21 cellular contexts compared by ENCODE assay signal in genomic region chr2:105280281-105280680, GRCh38. TPM values are rescaled to one million over a fixed set of nuclear protein-coding genes. Genes with fewer than 3 reads are reported as not detected.
DNase-seq lines count a peak whose midpoint lies in the region; ATAC-seq and TF ChIP-seq lines count a peak whose summit lies in the region.
"Had no signal": no experiment of that assay in that cellular context is flagged by ENCODE, and none has a peak within 500 bp of the region (broad histone marks: within the 10 kb centered on the region; RNA-seq: fewer than 3 reads in every experiment).

No MANE protein-coding gene starts in this region.

- H3K36me3 Mint-ChIP-seq in CD4-positive, CD25-positive, alpha-beta regulatory T cell = peaks cover 71% of the 10 kb centered on the region
- H3K36me3 Mint-ChIP-seq in neural progenitor cell = peaks cover 13% of the 10 kb centered on the region

- H3K4me3 ChIP-seq in CD4-positive, CD25-positive, alpha-beta regulatory T cell (ENCODE audit: low read depth, low read length) = no peak overlapping the region
- no peak overlapping the region for H3K4me3 ChIP-seq in IMR-90 (ENCODE audit: insufficient read depth, low read depth, low read length)
- H3K4me3 ChIP-seq in neural progenitor cell = no peak overlapping the region
- H3K4me3 ChIP-seq in HAP-1 = no peak overlapping the region
- H3K4me3 ChIP-seq: A549; BLaER1 treated with 17β-estradiol and CSF1 and Interleukin-3, amounts not matched to agents 10 nM and 100 nM had no signal

- peaks cover 90% of the 10 kb centered on the region for H3K36me3 ChIP-seq in CD4-positive, CD25-positive, alpha-beta regulatory T cell (ENCODE audit: control insufficient read depth, insufficient read depth, low read length)
- peaks cover 32% of the 10 kb centered on the region for H3K36me3 ChIP-seq in IMR-90 (ENCODE audit: control insufficient read depth, insufficient read depth, low read length)
- H3K36me3 ChIP-seq in neural progenitor cell = no peaks in the 10 kb centered on the region
- peaks cover 30% of the 10 kb centered on the region for H3K36me3 ChIP-seq in HAP-1 (replicated peaks)
- H3K36me3 ChIP-seq: BE2C had no signal

- H3K79me2 ChIP-seq in neural progenitor cell (ENCODE audit: low read depth) = no peaks in the 10 kb centered on the region

- no peaks in the 10 kb centered on the region for H3K4me1 ChIP-seq in CD4-positive, CD25-positive, alpha-beta regulatory T cell (ENCODE audit: control insufficient read depth, insufficient read depth, low read length, poor library complexity, severe bottlenecking)
- H3K4me1 ChIP-seq in IMR-90 (ENCODE audit: control insufficient read depth, insufficient read depth, low read length) (no peaks in the 10 kb centered on the region), neural progenitor cell (no peaks in the 10 kb centered on the region), HAP-1 (no peaks in the 10 kb centered on the region)
- H3K4me1 ChIP-seq: A549, BE2C had no signal

- no peaks in the 10 kb centered on the region for H3K27me3 ChIP-seq in CD4-positive, CD25-positive, alpha-beta regulatory T cell (ENCODE audit: control insufficient read depth, insufficient read depth, low read length)
- H3K27me3 ChIP-seq in IMR-90 (ENCODE audit: control insufficient read depth, insufficient read depth, low read length) (no peaks in the 10 kb centered on the region), neural progenitor cell (no peaks in the 10 kb centered on the region), HAP-1 (ENCODE audit: low read depth) (no peaks in the 10 kb centered on the region)
- H3K27me3 ChIP-seq: BE2C; BLaER1 treated with 17β-estradiol and CSF1 and Interleukin-3, amounts not matched to agents 10 nM and 100 nM had no signal

- no peak overlapping the region for H4K5ac ChIP-seq in IMR-90 (ENCODE audit: low read depth, low read length)

- H3F3A ChIP-seq in neural progenitor cell (ENCODE audit: low read depth) = no peaks in the 10 kb centered on the region

- no peak overlapping the region for H4K8ac ChIP-seq in IMR-90 (ENCODE audit: low read depth in 2 of 2, low read length in 2 of 2)

- POLR2A ChIA-PET in IMR-90 (lab: Charles Lee; ENCODE audit: unreplicated experiment) = no interaction called here

- no peak for ATAC-seq in CD4-positive, CD25-positive, alpha-beta regulatory T cell (ENCODE audit: low read depth in 2 of 2)
- no peak for ATAC-seq in IMR-90 (ENCODE audit: low read depth)
- ATAC-seq: A549, HCT116 had no signal

- H3K4me1 Mint-ChIP-seq in CD4-positive, CD25-positive, alpha-beta regulatory T cell = peaks cover 0 to 5% (median 2%) of the 10 kb centered on the region in 4 donors
- H3K4me1 Mint-ChIP-seq in neural progenitor cell = no peaks in the 10 kb centered on the region
- H3K4me1 Mint-ChIP-seq: CD14-positive monocyte had no signal

- H2BK5ac ChIP-seq in IMR-90 (ENCODE audit: low read depth, low read length, poor library complexity, severe bottlenecking) = no peak overlapping the region

- H3K4me2 ChIP-seq in IMR-90 (ENCODE audit: low read depth, low read length) (no peak overlapping the region), neural progenitor cell (no peak overlapping the region)
- H3K4me2 ChIP-seq: A549 had no signal

- H3K27ac Mint-ChIP-seq in CD4-positive, CD25-positive, alpha-beta regulatory T cell = peak overlapping the region in 2 of 3 donors; percentile 30 to 31
- peak overlapping the region; percentile 27 for H3K27ac Mint-ChIP-seq in neural progenitor cell
- H3K27ac Mint-ChIP-seq: CD14-positive monocyte had no signal

- in situ Hi-C loops in IMR-90 (cut with MboI; ENCODE audit: low sequenced_read_pairs) = no loop called here
- in situ Hi-C loops in HAP-1 (cut with MboI; ENCODE audit: low sequenced_read_pairs) = no loop called here

- H3K9me3 Mint-ChIP-seq in CD4-positive, CD25-positive, alpha-beta regulatory T cell = no peaks in the 10 kb centered on the region
- H3K9me3 Mint-ChIP-seq in neural progenitor cell = no peaks in the 10 kb centered on the region
- H3K9me3 Mint-ChIP-seq: CD14-positive monocyte had no signal

- H3K27me3 Mint-ChIP-seq in CD4-positive, CD25-positive, alpha-beta regulatory T cell = no peaks in the 10 kb centered on the region
- no peaks in the 10 kb centered on the region for H3K27me3 Mint-ChIP-seq in neural progenitor cell (ENCODE audit: insufficient read depth, low read depth)
- H3K27me3 Mint-ChIP-seq: CD4-positive, alpha-beta memory T cell had no signal

- CTCF ChIA-PET in IMR-90 (lab: Yijun Ruan, JAX) = interaction anchor here (0.8 to 1.0 kb wide), 2 partner anchors 14 to 44 kb away, joined by 3 to 4 read pairs; no protein-coding TSS in a partner anchor

- no peak overlapping the region for H3K4me3 Mint-ChIP-seq in CD4-positive, CD25-positive, alpha-beta regulatory T cell
- H3K4me3 Mint-ChIP-seq in neural progenitor cell = no peak overlapping the region
- H3K4me3 Mint-ChIP-seq: CD14-positive monocyte; CD4-positive, alpha-beta memory T cell had no signal

- no peak overlapping the region for H2BK15ac ChIP-seq in IMR-90 (ENCODE audit: low read depth, low read length)

- H3K27ac ChIP-seq in CD4-positive, CD25-positive, alpha-beta regulatory T cell (ENCODE audit: insufficient read depth, low read length, poor library complexity, severe bottlenecking) = no peak overlapping the region
- no peak overlapping the region for H3K27ac ChIP-seq in IMR-90 (ENCODE audit: insufficient read depth, low read length)
- H3K27ac ChIP-seq in neural progenitor cell = no peak overlapping the region
- H3K27ac ChIP-seq: A549 had no signal

- dilution Hi-C loops in IMR-90 (cut with HindIII; ENCODE audit: low sequenced_read_pairs, unreplicated experiment) = no loop called here

- H2AK9ac ChIP-seq in IMR-90 (replicated peaks; ENCODE audit: low read depth, low read length, poor library complexity) = no peak overlapping the region

- no peak overlapping the region for H2BK20ac ChIP-seq in IMR-90 (ENCODE audit: low read depth, low read length)

- H4K20me1 ChIP-seq in IMR-90 (ENCODE audit: insufficient read depth, low read length) = no peaks in the 10 kb centered on the region; the same call in 1 of the 2 replicates
- H4K20me1 ChIP-seq in neural progenitor cell (ENCODE audit: low read depth) = no peaks in the 10 kb centered on the region

- TF ChIP-seq CTCF in IMR-90 (conservative IDR thresholded peaks at IDR 0.05; ENCODE audit: low read depth, low read length) (no peak), neural progenitor cell (IDR thresholded peaks at IDR 0.05) (no peak)

- no peak overlapping the region for H3K56ac ChIP-seq in IMR-90 (ENCODE audit: extremely low read depth, insufficient read depth, low read length)

- H3K23ac ChIP-seq in IMR-90 (ENCODE audit: low read depth, low read length) = no peak overlapping the region

- TF ChIP-seq POLR2A in IMR-90 (IDR thresholded peaks at IDR 0.05; ENCODE audit: low read depth, low read length) = no peak

- 100% methylated on average over 7 of the region's 10 CpGs; no CpG with 5 or more reads in 1 of the 2 experiments for WGBS in IMR-90 (ENCODE audit: extremely low coverage in 2 of 2, insufficient read length in 1 of 2), 2 experiments

- H2AK5ac ChIP-seq in IMR-90 (ENCODE audit: low read depth, low read length) = no peak overlapping the region

- H3K9ac ChIP-seq in IMR-90 (ENCODE audit: low read depth, low read length) (no peak overlapping the region), neural progenitor cell (no peak overlapping the region)
- H3K9ac ChIP-seq: BLaER1 treated with 17β-estradiol and CSF1 and Interleukin-3, amounts not matched to agents 10 nM and 100 nM had no signal

- H3K14ac ChIP-seq in IMR-90 (replicated peaks; ENCODE audit: low read depth, low read length) = no peak overlapping the region

- H3K9me3 ChIP-seq in CD4-positive, CD25-positive, alpha-beta regulatory T cell (ENCODE audit: control insufficient read depth in 2 of 2, low read length in 2 of 2) = no peaks in the 10 kb centered on the region
- no peaks in the 10 kb centered on the region for H3K9me3 ChIP-seq in IMR-90 (ENCODE audit: control insufficient read depth, insufficient read depth, low read length)
- no peaks in the 10 kb centered on the region for H3K9me3 ChIP-seq in neural progenitor cell (ENCODE audit: low read depth)
- no peaks in the 10 kb centered on the region for H3K9me3 ChIP-seq in HAP-1
- H3K9me3 ChIP-seq: A549; BE2C; BLaER1 treated with 17β-estradiol and CSF1 and Interleukin-3, amounts not matched to agents 10 nM and 100 nM had no signal

- H3K79me1 ChIP-seq in IMR-90 (ENCODE audit: low read depth in 1 of 2, low read length in 2 of 2) = peaks cover 0 to 3% of the 10 kb centered on the region in 2 experiments; a peak in 2 of 4 replicates

- intact Hi-C loops in IMR-90 (cut with micrococcal nuclease) = no loop called here

- H2AFZ ChIP-seq in IMR-90 (replicated peaks; ENCODE audit: low read length, poor library complexity) (peak overlapping the region; percentile 13), neural progenitor cell (replicated peaks) (no peak overlapping the region)

- no peak overlapping the region for H4K91ac ChIP-seq in IMR-90 (ENCODE audit: insufficient read depth, low read depth, low read length)

- no peak for TF ChIP-seq RAD21 in IMR-90 (IDR thresholded peaks at IDR 0.05; ENCODE audit: low read length)

- H3K4ac ChIP-seq in IMR-90 (ENCODE audit: low read depth, low read length) = no peak overlapping the region

- H2BK120ac ChIP-seq in IMR-90 (ENCODE audit: low read depth, low read length) = no peak overlapping the region

- peaks cover 12% of the 10 kb centered on the region; the same call in 1 of the 2 replicates for H3K9me1 ChIP-seq in IMR-90 (ENCODE audit: insufficient read depth, low read length)

- no peak for DNase-seq in CD4-positive, CD25-positive, alpha-beta regulatory T cell
- no peak for DNase-seq in IMR-90
- no peak for DNase-seq in neural progenitor cell (ENCODE audit: low spot score)
- no peak for DNase-seq in T-helper 1 cell
- DNase-seq in HAP-1 (ENCODE audit: low spot score in 2 of 2) = no peak
- DNase-seq in activated CD8-positive, alpha-beta memory T cell treated with anti-CD3 and anti-CD28 coated beads, Interleukin-2, amount 50 U/mL, for 4 hours = no peak
- DNase-seq: 8988T; ACHN; AML-193; BE2C; Calu3; CD4-positive, alpha-beta memory T cell; COR-L47; DMS153; DND-41; GOT3; H7 had no signal

- H3K18ac ChIP-seq in IMR-90 (ENCODE audit: low read depth, low read length) = no peak overlapping the region

- no TSS peak for BruUV-seq in IMR-90 (replicated peaks; lab: Mats Ljungman, UMichigan)

RNA-seq across cellular contexts. Expression of gene GPR45, which starts 38.7 kb away (rescaled TPM):
- not detected for total RNA-seq in CD4-positive, CD25-positive, alpha-beta regulatory T cell
- not detected for polyA plus RNA-seq in CD4-positive, CD25-positive, alpha-beta regulatory T cell
- total RNA-seq in IMR-90 (2012; rRNA removed) (not detected in 2 replicates), neural progenitor cell (ENCODE audit: low replicate concordance) (not detected in 2 replicates)
- polyA plus RNA-seq in IMR-90 (2012; rRNA removed) = not detected in 2 replicates
- not detected in 2 replicates for polyA plus RNA-seq in IMR-90 (2012; cell fraction: cytosol; rRNA removed)
- not detected in 2 replicates for polyA plus RNA-seq in IMR-90 (2012; cell fraction: nucleus; rRNA removed; ENCODE audit: low replicate concordance)
- total RNA-seq: Calu3; CD4-positive, alpha-beta memory T cell; H7 had no signal
- polyA plus RNA-seq: A549; CD14-positive monocyte; CD4-positive, alpha-beta memory T cell had no signal

RNA-seq across cellular contexts. Expression of gene TGFBRAP1, which starts 49.3 kb away (rescaled TPM):
- 21.0 TPM for total RNA-seq in CD4-positive, CD25-positive, alpha-beta regulatory T cell
- polyA plus RNA-seq in CD4-positive, CD25-positive, alpha-beta regulatory T cell = 10 to 100 TPM; 13.9 to 20.0 (median 16.5) TPM
- 8.9 and 10.4 TPM in 2 replicates for total RNA-seq in IMR-90 (2012; rRNA removed)
- 6.9 and 7.2 TPM in 2 replicates for polyA plus RNA-seq in IMR-90 (2012; rRNA removed)
- 5.9 and 7.5 TPM in 2 replicates for polyA plus RNA-seq in IMR-90 (2012; cell fraction: cytosol; rRNA removed)
- 6.4 and 8.7 TPM in 2 replicates for polyA plus RNA-seq in IMR-90 (2012; cell fraction: nucleus; rRNA removed; ENCODE audit: low replicate concordance)
- total RNA-seq in neural progenitor cell (ENCODE audit: low replicate concordance) = 13.8 and 14.0 TPM in 2 replicates

RNA-seq across cellular contexts. Expression of gene C2orf49, which starts 57.1 kb away (rescaled TPM):
- 19.5 TPM for total RNA-seq in CD4-positive, CD25-positive, alpha-beta regulatory T cell
- polyA plus RNA-seq in CD4-positive, CD25-positive, alpha-beta regulatory T cell = 10 to 100 TPM; 11.0 to 13.4 (median 11.4) TPM
- total RNA-seq in IMR-90 (2012; rRNA removed) (3.8 and 11.1 TPM in 2 replicates), neural progenitor cell (ENCODE audit: low replicate concordance) (29.7 and 42.9 TPM in 2 replicates)
- 8.5 and 8.6 TPM in 2 replicates for polyA plus RNA-seq in IMR-90 (2012; rRNA removed)
- 1.1 and 1.3 TPM in 2 replicates for polyA plus RNA-seq in IMR-90 (2012; cell fraction: cytosol; rRNA removed)
- polyA plus RNA-seq in IMR-90 (2012; cell fraction: nucleus; rRNA removed; ENCODE audit: low replicate concordance) = 0.46 and 5.5 TPM in 2 replicates
